Comparison of ENCODE assay signal across 26 cellular contexts in genomic region chr10:61050120-61050745, GRCh38.
"Had no signal": no experiment of that assay in that cellular context is flagged by ENCODE, and none has a peak within 500 bp of the region (broad histone marks: within the 10 kb centered on the region; RNA-seq: fewer than 3 reads in every experiment).

No MANE protein-coding gene starts in this region.

- H3K36me3 ChIP-seq: esophagus squamous epithelium, gastrocnemius medialis, heart right ventricle, left lung, lower lobe of right lung had no signal

- H3K27ac ChIP-seq: coronary artery, epithelial cell of prostate, esophagus squamous epithelium, gastrocnemius medialis, heart right ventricle, left lung, lower lobe of right lung had no signal

- H3K27me3 ChIP-seq: esophagus squamous epithelium, gastrocnemius medialis, heart right ventricle, left lung had no signal

- H3K4me3 ChIP-seq: coronary artery, esophagus squamous epithelium, gastrocnemius medialis, heart right ventricle, left lung, lower lobe of right lung, mucosa of descending colon had no signal

- H3K4me1 ChIP-seq: esophagus squamous epithelium, gastrocnemius medialis, heart right ventricle, left lung, lower lobe of right lung had no signal

- ATAC-seq: effector memory CD8-positive, alpha-beta T cell; esophagus mucosa; gastrocnemius medialis; heart right ventricle; left cardiac atrium; left lung; left ventricle myocardium superior; lower lobe of right lung; mucosa of descending colon had no signal

- FAIRE-seq: colon, endometrium, islet of Langerhans, keratinocyte had no signal

- H3K9me3 ChIP-seq: esophagus squamous epithelium, gastrocnemius medialis, heart right ventricle, left lung, lower lobe of right lung, mucosa of descending colon had no signal

- DNase-seq: dermis blood vessel endothelial cell; effector CD8-positive, alpha-beta T cell; effector memory CD8-positive, alpha-beta T cell; endodermal cell; erythroblast; esophagus squamous epithelium; foreskin fibroblast; foreskin melanocyte; gastrocnemius medialis; glutamatergic neuron; head of caudate nucleus; heart right ventricle; hippocampal formation; left cardiac atrium; left lung; left ventricle myocardium superior; lower lobe of right lung; mesenchymal stem cell; mucosa of descending colon had no signal
